ENCODE assay signal across 14 cellular contexts in genomic region chr9:16289639-16290038, GRCh38.
A peak's percentile ranks its signal among the peaks of the same experiment; 100 is the strongest.
DNase-seq lines count a peak whose midpoint lies in the region; ATAC-seq and TF ChIP-seq lines count a peak whose summit lies in the region.
"Had no signal": no experiment of that assay in that cellular context is flagged by ENCODE, and none has a peak within 500 bp of the region (broad histone marks: within the 10 kb centered on the region; RNA-seq: fewer than 3 reads in every experiment).

No MANE protein-coding gene starts in this region.

- no peak overlapping the region for H3K23ac ChIP-seq in H9 (ENCODE audit: insufficient read length, low read depth, low read length)

- H3K4me2 ChIP-seq in H9 (ENCODE audit: insufficient read depth, insufficient read length, low read length): no peak overlapping the region
- H3K4me2 ChIP-seq: hepatocyte had no signal

- H2BK5ac ChIP-seq in H9 (ENCODE audit: insufficient read length, low read length): no peak overlapping the region

- no peak overlapping the region for H4K8ac ChIP-seq in H9 (replicated peaks; ENCODE audit: insufficient read length, low read depth, low read length)

- H2BK120ac ChIP-seq in H9 (ENCODE audit: low read depth, low read length, poor library complexity, severe bottlenecking): no peak overlapping the region

- H3K23me2 ChIP-seq in H9 (ENCODE audit: insufficient read length, low read depth, low read length, poor library complexity, severe bottlenecking): no peaks in the 10 kb centered on the region

- peaks cover 5 to 7% of the 10 kb centered on the region in 2 experiments for H3K4me1 Mint-ChIP-seq in H9
- H3K4me1 Mint-ChIP-seq in osteocyte (ENCODE audit: unreplicated experiment): peaks cover 10% of the 10 kb centered on the region
- H3K4me1 Mint-ChIP-seq: activated CD4-positive, alpha-beta T cell treated with anti-CD3 and anti-CD28 coated beads, Interleukin-2, amount 10 ng/mL, durations not matched to agents 7 days and 5 days; brain; T-cell had no signal

- no peaks in the 10 kb centered on the region for H3K79me1 ChIP-seq in H9 (ENCODE audit: insufficient read depth, low read depth, low read length, poor library complexity, severe bottlenecking)

- no peak overlapping the region for H3K9ac ChIP-seq in H9 (ENCODE audit: extremely low read depth, insufficient read length, low read length)

- H3K27me3 Mint-ChIP-seq in H9 (ENCODE audit: low read depth) (no peaks in the 10 kb centered on the region; the same call in 1 of the 2 replicates), osteocyte (ENCODE audit: unreplicated experiment) (no peaks in the 10 kb centered on the region)
- H3K27me3 Mint-ChIP-seq: activated CD4-positive, alpha-beta T cell treated with anti-CD3 and anti-CD28 coated beads, Interleukin-2, amount 10 ng/mL, durations not matched to agents 7 days and 5 days; memory B cell had no signal

- H3K9me3 ChIP-seq in H9 (ENCODE audit: control insufficient read depth, low read depth, low read length): no peaks in the 10 kb centered on the region

- H3K79me2 ChIP-seq in H9 (ENCODE audit: insufficient read depth, low read length): no peaks in the 10 kb centered on the region
- H3K79me2 ChIP-seq: hepatocyte had no signal

- no peak overlapping the region for H3K4me3 ChIP-seq in GM12865 (ENCODE audit: low read depth, low read length)
- H3K4me3 ChIP-seq: hepatocyte had no signal

- H3K9me3 Mint-ChIP-seq in H9 (peaks cover 2 to 4% of the 10 kb centered on the region in 2 experiments; a peak in 3 of 5 replicates), osteocyte (ENCODE audit: unreplicated experiment) (peaks cover 4% of the 10 kb centered on the region)
- H3K9me3 Mint-ChIP-seq: activated CD4-positive, alpha-beta T cell treated with anti-CD3 and anti-CD28 coated beads, Interleukin-2, amount 10 ng/mL, durations not matched to agents 7 days and 5 days had no signal

- no peak overlapping the region for H3K56ac ChIP-seq in H9 (ENCODE audit: insufficient read length, low read depth, low read length)

- H2BK12ac ChIP-seq in H9 (ENCODE audit: insufficient read length, low read depth, low read length): no peak overlapping the region

- H3K4me3 Mint-ChIP-seq in H9 (no peak overlapping the region), osteocyte (ENCODE audit: unreplicated experiment) (no peak overlapping the region)
- H3K4me3 Mint-ChIP-seq: activated CD4-positive, alpha-beta T cell treated with anti-CD3 and anti-CD28 coated beads, Interleukin-2, amount 10 ng/mL, durations not matched to agents 7 days and 5 days; brain; memory B cell; T-cell had no signal

- H4K20me1 ChIP-seq in H9 (ENCODE audit: control insufficient read depth, insufficient read depth, insufficient read length): no peaks in the 10 kb centered on the region

- no peak overlapping the region for H4K91ac ChIP-seq in H9 (ENCODE audit: insufficient read length, low read depth, low read length)

- H3K27ac Mint-ChIP-seq in H9 (no peak overlapping the region), osteocyte (ENCODE audit: unreplicated experiment) (no peak overlapping the region)
- H3K27ac Mint-ChIP-seq: activated CD4-positive, alpha-beta T cell treated with anti-CD3 and anti-CD28 coated beads, Interleukin-2, amount 10 ng/mL, durations not matched to agents 7 days and 5 days; brain; memory B cell; T-cell had no signal

- H3K14ac ChIP-seq in H9 (ENCODE audit: insufficient read depth, low read length): no peak overlapping the region

- no peaks in the 10 kb centered on the region for H3K4me1 ChIP-seq in H9 (ENCODE audit: insufficient read depth, low read length)

- H3K18ac ChIP-seq in H9 (ENCODE audit: insufficient read length, low read depth, low read length): no peak overlapping the region

- no peak overlapping the region for H3T11ph ChIP-seq in H9 (ENCODE audit: low read length)

- no peak overlapping the region for H4K5ac ChIP-seq in H9 (ENCODE audit: insufficient read length, low read depth, low read length)

- H3K36me3 Mint-ChIP-seq in H9 (ENCODE audit: insufficient read depth in 1 of 3, low read depth in 3 of 3) (peaks cover 0 to 5% (median 0%) of the 10 kb centered on the region in 3 experiments; a peak in 2 of 7 replicates), osteocyte (ENCODE audit: unreplicated experiment) (no peaks in the 10 kb centered on the region)
- H3K36me3 Mint-ChIP-seq: brain, memory B cell, T-cell had no signal

- H2AK5ac ChIP-seq in H9 (ENCODE audit: insufficient read length, low read length): no peak overlapping the region

- H3K4ac ChIP-seq in H9 (ENCODE audit: low read depth, low read length): no peak overlapping the region

- WGBS in H9 (ENCODE audit: extremely low coverage, insufficient read length, low lambda C conversion rate): no CpG with 5 or more reads among the region's 3 CpGs

- no peak overlapping the region for H2AFZ ChIP-seq in H9 (ENCODE audit: low read length)
- H2AFZ ChIP-seq: hepatocyte had no signal

- DNase-seq in GM12865 (ENCODE audit: low read depth) (peak; percentile 30), H9 (peak; percentile 5), NOMO-1 treated with dmso at 0.1 percent for 144 hours (lab: John Stamatoyannopoulos, UW; ENCODE audit: unreplicated experiment) (peak; percentile 5), islet precursor cell (peak; percentile 25), NCI-H1048 (lab: John Stamatoyannopoulos, UW) (no peak), osteocyte (ENCODE audit: extremely low spot score, unreplicated experiment) (no peak), midbrain (lab: John Stamatoyannopoulos, UW) (no peak)
- DNase-seq: activated CD4-positive, alpha-beta T cell treated with anti-CD3 and anti-CD28 coated beads, Interleukin-2, amount 10 ng/mL, durations not matched to agents 7 days and 5 days; NCI-H2029 treated with DMSO at 0.1 percent for 48 hours; T-cell had no signal

- H3K27ac ChIP-seq in H9 (ENCODE audit: insufficient read length, low read depth, low read length): no peak overlapping the region
- H3K27ac ChIP-seq: hepatocyte had no signal

- H2BK15ac ChIP-seq in H9 (ENCODE audit: low read depth, low read length): no peak overlapping the region

- no peak for ATAC-seq in GM19324 (IDR thresholded peaks at IDR 0.05; ENCODE audit: low FRiP score, unreplicated experiment)
- ATAC-seq: T-cell had no signal

- no peaks in the 10 kb centered on the region for H3K27me3 ChIP-seq in H9 (ENCODE audit: insufficient read depth, low read length)
- H3K27me3 ChIP-seq: hepatocyte had no signal

- TF ChIP-seq CTCF in GM12865 (IDR thresholded peaks at IDR 0.05; ENCODE audit: insufficient read depth, low read depth, low read length, missing control alignments) (no peak), H9 (conservative IDR thresholded peaks at IDR 0.05) (no peak), osteocyte (IDR thresholded peaks at IDR 0.05) (no peak)

- no peak overlapping the region for H2BK20ac ChIP-seq in H9 (ENCODE audit: low read depth, low read length, poor library complexity, severe bottlenecking)

Comparison
In these comparisons a context has a peak if more than half of its experiments do, and no peak if none do; other contexts are left out.
1. DNase-seq: peak in GM12865 (single experiment), H9 (single experiment), NOMO-1 treated with dmso at 0.1 percent for 144 hours (single experiment) and islet precursor cell (single experiment); none in NCI-H1048 (single experiment), osteocyte (single experiment) and midbrain (single experiment).